Comparison of ENCODE assay signal across 26 cellular contexts in genomic region chr6:5179917-5180316, GRCh38.
DNase-seq lines count a peak whose midpoint lies in the region; ATAC-seq lines count a peak whose summit lies in the region.
"Had no signal": no experiment of that assay in that cellular context is flagged by ENCODE, and none has a peak within 500 bp of the region (broad histone marks: within the 10 kb centered on the region; RNA-seq: fewer than 3 reads in every experiment).

No MANE protein-coding gene starts in this region.

- no peak for DNase-seq in activated naive CD4-positive, alpha-beta T cell treated with anti-CD3 and anti-CD28 coated beads, Interleukin-2, amount 10 ng/mL, durations not matched to agents 7 days and 5 days
- DNase-seq in activated naive CD4-positive, alpha-beta T cell treated with anti-CD3 and anti-CD28 coated beads, Interleukin-2, amount 50 U/mL, for 16 hours, result no peak
- peak; percentile 13 for DNase-seq in NCI-H460 (ENCODE audit: extremely low read depth, low read depth)
- DNase-seq in astrocyte of the hippocampus (ENCODE audit: low read depth, low spot score), result peak; percentile 31
- no peak for DNase-seq in NCI-H1694 (lab: John Stamatoyannopoulos, UW)
- no peak for DNase-seq in HuH-7.5 (ENCODE audit: low spot score)
- DNase-seq: activated CD4-positive, alpha-beta memory T cell treated with anti-CD3 and anti-CD28 coated beads for 36 hours; activated CD4-positive, alpha-beta T cell treated with anti-CD3 and anti-CD28 coated beads for 1 hour; activated naive CD4-positive, alpha-beta T cell; activated T-cell treated with anti-CD3 and anti-CD28 coated beads, Interleukin-2, amount 50 U/mL, for 72 hours; AML-193; CD4-positive, alpha-beta memory T cell; central memory CD4-positive, alpha-beta T cell; cortex of kidney; effector memory CD8-positive, alpha-beta T cell; foreskin fibroblast; H9; left ventricle myocardium superior; NCI-H1048; NCI-H1694 treated with DMSO at 0.1 percent for 48 hours; NCI-H2227 treated with DMSO at 0.1 percent for 48 hours; NCI-H526 treated with DMSO at 0.1 percent for 48 hours; right cardiac atrium; stimulated activated naive CD8-positive, alpha-beta T cell treated with anti-CD3 and anti-CD28 coated beads, Interleukin-15, amount 100 ng/mL, for 72 hours had no signal

- no peak for ATAC-seq in HG03354 (IDR thresholded peaks at IDR 0.05; ENCODE audit: poor library complexity, severe bottlenecking, unreplicated experiment)
- ATAC-seq in GM18873 (IDR thresholded peaks at IDR 0.05; ENCODE audit: low FRiP score, unreplicated experiment), result no peak
- ATAC-seq: activated T-cell treated with anti-CD3 and anti-CD28 coated beads, Interleukin-2, amount 50 U/mL, for 72 hours; effector memory CD8-positive, alpha-beta T cell; left ventricle myocardium superior; right cardiac atrium; stimulated activated naive CD8-positive, alpha-beta T cell treated with anti-CD3 and anti-CD28 coated beads, Interleukin-15, amount 100 ng/mL, for 72 hours had no signal

- H3K27me3 Mint-ChIP-seq in activated naive CD4-positive, alpha-beta T cell treated with anti-CD3 and anti-CD28 coated beads, Interleukin-2, amount 10 ng/mL, durations not matched to agents 7 days and 5 days, result no peaks in the 10 kb centered on the region
- H3K27me3 Mint-ChIP-seq: activated CD4-positive, alpha-beta memory T cell treated with anti-CD3 and anti-CD28 coated beads for 36 hours; CD4-positive, alpha-beta memory T cell; effector memory CD8-positive, alpha-beta T cell; stimulated activated naive CD8-positive, alpha-beta T cell treated with anti-CD3 and anti-CD28 coated beads, Interleukin-15, amount 100 ng/mL, for 72 hours had no signal

- CTCF ChIA-PET in activated naive CD4-positive, alpha-beta T cell treated with anti-CD3 and anti-CD28 coated beads, Interleukin-2, amount 10 ng/mL, durations not matched to agents 7 days and 5 days (lab: Charles Lee), result interaction anchor here (1.0 to 1.6 kb wide), 3 partner anchors 35 to 83 kb away, joined by 3 to 8 read pairs (median 3); no protein-coding TSS in a partner anchor

- no peak overlapping the region for H3K4me3 Mint-ChIP-seq in activated naive CD4-positive, alpha-beta T cell treated with anti-CD3 and anti-CD28 coated beads, Interleukin-2, amount 10 ng/mL, durations not matched to agents 7 days and 5 days
- H3K4me3 Mint-ChIP-seq: activated CD4-positive, alpha-beta memory T cell treated with anti-CD3 and anti-CD28 coated beads for 36 hours; effector memory CD8-positive, alpha-beta T cell; H9 had no signal

- peak overlapping the region; percentile 15 for H3K27ac Mint-ChIP-seq in activated naive CD4-positive, alpha-beta T cell treated with anti-CD3 and anti-CD28 coated beads, Interleukin-2, amount 10 ng/mL, durations not matched to agents 7 days and 5 days
- H3K27ac Mint-ChIP-seq: activated CD4-positive, alpha-beta memory T cell treated with anti-CD3 and anti-CD28 coated beads for 36 hours; effector memory CD8-positive, alpha-beta T cell had no signal

- peaks cover 63% of the 10 kb centered on the region for H3K4me1 Mint-ChIP-seq in activated naive CD4-positive, alpha-beta T cell treated with anti-CD3 and anti-CD28 coated beads, Interleukin-2, amount 10 ng/mL, durations not matched to agents 7 days and 5 days

- peaks cover 4% of the 10 kb centered on the region for H3K9me3 Mint-ChIP-seq in activated naive CD4-positive, alpha-beta T cell treated with anti-CD3 and anti-CD28 coated beads, Interleukin-2, amount 10 ng/mL, durations not matched to agents 7 days and 5 days
- H3K9me3 Mint-ChIP-seq: activated CD4-positive, alpha-beta memory T cell treated with anti-CD3 and anti-CD28 coated beads for 36 hours; activated T-cell treated with anti-CD3 and anti-CD28 coated beads, Interleukin-2, amount 50 U/mL, for 72 hours; CD4-positive, alpha-beta memory T cell; effector memory CD8-positive, alpha-beta T cell; H9; stimulated activated naive CD8-positive, alpha-beta T cell treated with anti-CD3 and anti-CD28 coated beads, Interleukin-15, amount 100 ng/mL, for 72 hours had no signal

- H3K36me3 Mint-ChIP-seq in activated naive CD4-positive, alpha-beta T cell treated with anti-CD3 and anti-CD28 coated beads, Interleukin-2, amount 10 ng/mL, durations not matched to agents 7 days and 5 days, result peaks cover 13% of the 10 kb centered on the region
- H3K36me3 Mint-ChIP-seq: activated CD4-positive, alpha-beta memory T cell treated with anti-CD3 and anti-CD28 coated beads for 36 hours; CD4-positive, alpha-beta memory T cell had no signal

Comparison
In these comparisons a context has a peak if more than half of its experiments do, and no peak if none do; other contexts are left out.
1. DNase-seq: peak in NCI-H460 (single experiment) and astrocyte of the hippocampus (single experiment); none in activated naive CD4-positive, alpha-beta T cell treated with anti-CD3 and anti-CD28 coated beads, Interleukin-2, amount 10 ng/mL, durations not matched to agents 7 days and 5 days (single experiment), activated naive CD4-positive, alpha-beta T cell treated with anti-CD3 and anti-CD28 coated beads, Interleukin-2, amount 50 U/mL, for 16 hours (single experiment), NCI-H1694 (single experiment) and HuH-7.5 (single experiment).